ENCODE assay signal across 8 cellular contexts in the genomic region with DNA sequence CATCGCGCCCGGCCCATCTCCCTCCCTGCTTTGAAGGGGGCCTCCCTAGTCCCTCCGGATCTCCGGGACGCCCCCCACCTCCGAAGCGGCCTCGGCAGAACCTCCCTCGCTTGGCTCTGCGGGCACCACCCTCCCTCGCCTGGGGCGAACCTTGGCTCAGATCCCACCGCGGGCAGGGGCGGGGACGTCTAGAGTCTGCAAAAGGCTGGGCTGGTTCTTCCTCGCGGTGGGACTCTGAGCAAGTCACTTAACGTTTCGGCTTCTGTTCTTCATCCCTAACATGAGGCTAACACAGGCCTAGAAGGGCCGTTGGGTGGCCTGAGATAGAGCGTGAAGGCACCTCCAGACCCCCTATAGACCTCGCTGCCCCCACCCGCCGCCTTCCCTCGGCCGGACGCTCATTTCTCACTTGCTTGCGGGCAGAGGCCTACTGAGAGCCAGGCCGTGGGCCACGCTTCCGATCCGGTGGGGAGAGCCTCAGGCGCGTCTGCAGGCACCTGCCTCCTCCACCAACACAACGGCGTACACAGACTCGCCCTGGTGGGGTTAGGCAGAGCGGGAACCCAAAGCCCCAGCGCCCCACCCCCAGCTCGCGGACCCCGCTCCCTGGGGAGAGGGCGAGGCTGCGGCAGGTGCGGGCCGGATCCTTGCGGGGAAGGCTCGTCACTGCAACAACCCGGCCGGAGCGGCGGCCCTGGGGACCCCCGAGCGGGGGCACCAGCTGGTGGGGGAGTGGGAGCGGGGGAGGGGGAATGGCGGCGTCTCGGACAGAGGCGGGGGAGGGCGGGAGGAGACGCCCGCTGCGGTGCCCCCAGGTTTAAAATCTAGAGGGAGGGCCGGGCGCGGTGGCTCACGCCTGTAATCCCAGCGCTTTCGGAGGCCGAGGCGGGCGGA. TPM values are rescaled to one million over a fixed set of nuclear protein-coding genes. Genes with fewer than 3 reads are reported as not detected.
DNase-seq lines count a peak whose midpoint lies in the region; ATAC-seq, FAIRE-seq and TF ChIP-seq lines count a peak whose summit lies in the region.

No MANE protein-coding gene starts in this region.

- H3K4me3 ChIP-seq in A549 (peak overlapping the region; percentile 82), HEK293 (ENCODE audit: low read depth, low read length) (no peak overlapping the region), bronchial epithelial cell (ENCODE audit: low read depth, low read length) (peak overlapping the region; percentile 42)

- no peaks in the 10 kb centered on the region for H3K27me3 ChIP-seq in bronchial epithelial cell (ENCODE audit: control insufficient read depth, insufficient read depth, low read length)

- TF ChIP-seq RAD21 in A549 (conservative IDR thresholded peaks at IDR 0.05 in 1 of 2, IDR thresholded peaks at IDR 0.05 in 1 of 2), result no peak

- H3K9me3 ChIP-seq in A549 (no peaks in the 10 kb centered on the region), HEK293 (ENCODE audit: control insufficient read depth, insufficient read depth, low read depth, low read length) (no peaks in the 10 kb centered on the region)

- no peak for TF ChIP-seq EP300 in A549 (IDR thresholded peaks at IDR 0.05)

- POLR2A ChIA-PET in A549 (lab: Yijun Ruan, JAX), result interaction anchor here (0.5 to 4.2 kb wide), 10 partner anchors 12 to 233 kb away, joined by 3 to 29 read pairs (median 4); a partner anchor contains a TSS
- POLR2A ChIA-PET in HEK293 (lab: Yijun Ruan, JAX), result interaction anchor here (0.6 to 2.4 kb wide), 15 partner anchors 11 to 377 kb away, joined by 3 to 13 read pairs (median 3); a partner anchor contains a TSS

- H3K4me1 ChIP-seq in A549 (peaks cover 62% of the 10 kb centered on the region), HEK293 (ENCODE audit: control insufficient read depth, insufficient read depth, low read length) (peaks cover 6% of the 10 kb centered on the region; the same call in 1 of the 2 replicates)

- peak overlapping the region; percentile 96 for H3K4me2 ChIP-seq in A549

- peak; percentile 81 to 92 for DNase-seq in A549 (ENCODE audit: low read depth in 1 of 2, low spot score in 1 of 2)
- peak; percentile 67 for DNase-seq in bronchial epithelial cell (ENCODE audit: low read depth)
- peak; percentile 71 for DNase-seq in left kidney (ENCODE audit: low read depth, low spot score)
- peak; percentile 80 for DNase-seq in stimulated activated CD4-positive, alpha-beta T cell treated with anti-CD3 and anti-CD28 coated beads, Interleukin-4, amount 100 ng/mL, for 1 hour
- no peak for DNase-seq in GDM1 (lab: John Stamatoyannopoulos, UW)
- DNase-seq in COR-L47 (lab: John Stamatoyannopoulos, UW), result no peak

- H3K36me3 ChIP-seq in HEK293 (ENCODE audit: control insufficient read depth in 2 of 2, insufficient read depth in 1 of 2, low read length in 2 of 2) (peaks cover 2 to 18% of the 10 kb centered on the region in 2 experiments; a peak in 2 of 3 replicates), bronchial epithelial cell (ENCODE audit: control insufficient read depth, insufficient read depth, low read length) (peaks cover 14% of the 10 kb centered on the region)

- TF ChIP-seq POLR2A in A549 (IDR thresholded peaks at IDR 0.05; ENCODE audit: low read length), result peak; percentile 14; the same call in 1 of the 2 replicates

- H3K27ac ChIP-seq in A549 (peak overlapping the region; percentile 97), HEK293 (ENCODE audit: extremely low read depth, low read depth, low read length) (peak overlapping the region; percentile 24; the same call in 1 of the 2 replicates), VCaP (peak overlapping the region; percentile 94)

- 7% methylated on average over 34 of the region's 74 CpGs for WGBS in A549 (ENCODE audit: missing lambda C conversion rate)

- FAIRE-seq in A549 (lab: Jason Lieb, UNC), result no peak
- no peak for FAIRE-seq in bronchial epithelial cell (lab: Jason Lieb, UNC)

- ATAC-seq in A549, result peak; percentile 8 to 54; a peak in 5 of 6 replicates

- CTCF ChIA-PET in A549 (lab: Yijun Ruan, JAX), result interaction anchor here (0.6 to 5.4 kb wide), 10 partner anchors 8 to 218 kb away, joined by 3 to 27 read pairs (median 4); a partner anchor contains a TSS
- CTCF ChIA-PET in HEK293 (lab: Yijun Ruan, JAX), result interaction anchor here (0.7 to 1.0 kb wide), 2 partner anchors 121 to 469 kb away, joined by 4 read pairs; no protein-coding TSS in a partner anchor

- TF ChIP-seq CTCF in A549 (IDR thresholded peaks at IDR 0.05), result no peak
- no peak for TF ChIP-seq CTCF in HEK293 (tag by site-specific recombination; IDR thresholded peaks at IDR 0.05)
- no peak for TF ChIP-seq CTCF in VCaP (conservative IDR thresholded peaks at IDR 0.05)
- no peak for TF ChIP-seq CTCF in bronchial epithelial cell (IDR thresholded peaks at IDR 0.05; ENCODE audit: insufficient read depth, low read length, severe bottlenecking)

TF ChIP-seq in A549, 52 proteins besides CTCF, POLR2A, EP300 and RAD21 (continues in another document):
- TF ChIP-seq RNF2 (IDR thresholded peaks at IDR 0.05; ENCODE audit: borderline replicate concordance, low read depth) (peak; percentile 73; the same call in 1 of the 2 replicates), RFX5 (IDR thresholded peaks at IDR 0.05) (no peak), GATA3 (IDR thresholded peaks at IDR 0.05; ENCODE audit: borderline replicate concordance) (0 out of 2 replicates have a peak, but pooled peaks have one; percentile 9), TFCP2L1 (CRISPR knock-in tag; IDR thresholded peaks at IDR 0.05) (0 out of 2 replicates have a peak, but pooled peaks have one; percentile 6), CHD4 (IDR thresholded peaks at IDR 0.05; ENCODE audit: borderline replicate concordance) (peak; percentile 18), KDM1A (IDR thresholded peaks at IDR 0.05; ENCODE audit: low read depth) (peak; percentile 18; the same call in 1 of the 2 replicates), PHF8 (IDR thresholded peaks at IDR 0.05; ENCODE audit: borderline replicate concordance, low read depth) (peak; percentile 20; the same call in 1 of the 2 replicates)
- TF ChIP-seq, protein P1, sequence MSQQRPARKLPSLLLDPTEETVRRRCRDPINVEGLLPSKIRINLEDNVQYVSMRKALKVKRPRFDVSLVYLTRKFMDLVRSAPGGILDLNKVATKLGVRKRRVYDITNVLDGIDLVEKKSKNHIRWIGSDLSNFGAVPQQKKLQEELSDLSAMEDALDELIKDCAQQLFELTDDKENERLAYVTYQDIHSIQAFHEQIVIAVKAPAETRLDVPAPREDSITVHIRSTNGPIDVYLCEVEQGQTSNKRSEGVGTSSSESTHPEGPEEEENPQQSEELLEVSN (IDR thresholded peaks at IDR 0.05; ENCODE audit: borderline replicate concordance, low read depth), result peak; percentile 82

TF ChIP-seq in HEK293, 187 proteins besides CTCF, POLR2A, EP300 and RAD21 (continues in another document):
- TF ChIP-seq ZBTB21 (tag by site-specific recombination; IDR thresholded peaks at IDR 0.05) (no peak), ZNF132 (tag by site-specific recombination; IDR thresholded peaks at IDR 0.05; ENCODE audit: borderline replicate concordance) (no peak), SP2 (tag by site-specific recombination; IDR thresholded peaks at IDR 0.05) (peak; percentile 42), ZNF529 (tag by site-specific recombination; IDR thresholded peaks at IDR 0.05; ENCODE audit: insufficient replicate concordance) (no peak), KLF1 (tag by site-specific recombination; IDR thresholded peaks at IDR 0.05) (peak; percentile 68), ZNF10 (tag by site-specific recombination; IDR thresholded peaks at IDR 0.05) (0 out of 2 replicates have a peak, but pooled peaks have one; percentile 44), ZNF274 (IDR thresholded peaks at IDR 0.05; ENCODE audit: low read length) (no peak), ZNF274 (tag by site-specific recombination; IDR thresholded peaks at IDR 0.05; ENCODE audit: borderline replicate concordance) (no peak), ZNF600 (tag by site-specific recombination; IDR thresholded peaks at IDR 0.05) (peak; percentile 94), ZFHX2 (tag by site-specific recombination; conservative IDR thresholded peaks at IDR 0.05) (no peak), ZNF335 (tag by site-specific recombination; conservative IDR thresholded peaks at IDR 0.05) (no peak)

RNA-seq across cellular contexts. Expression of a gene that starts 5.4 kb away (rescaled TPM):
- polyA plus RNA-seq in A549 (2011; rRNA removed) (101 and 108 TPM in 2 replicates), A549 (2017; fragmentation: RNase III; extraction: RNeasy Plus Mini Kit Qiagen cat#74134 plus additional on column Dnase treatment) (120 to 127 TPM (median 123 TPM) in 3 replicates)
- polyA plus RNA-seq in A549 (2012; cell fraction: cytosol; rRNA removed), result 137 and 142 TPM in 2 replicates
- polyA plus RNA-seq in A549 (2012; cell fraction: nucleus; rRNA removed), result 175 and 218 TPM in 2 replicates
- polyA minus RNA-seq in A549 (2011; rRNA and poly(A)+ RNA removed), result 357 and 380 TPM in 2 replicates
- total RNA-seq in bronchial epithelial cell, result 80.3 and 90.5 TPM in 2 replicates

RNA-seq across cellular contexts. Expression of a gene that starts 29.4 kb away (rescaled TPM):
- 30.8 and 41.8 TPM in 2 replicates for polyA plus RNA-seq in A549 (2011; rRNA removed)
- polyA plus RNA-seq in A549 (2012; cell fraction: cytosol; rRNA removed), result 22.4 and 26.4 TPM in 2 replicates
- polyA plus RNA-seq in A549 (2012; cell fraction: nucleus; rRNA removed), result 41.4 and 43.0 TPM in 2 replicates
- polyA plus RNA-seq in A549 (2017; fragmentation: RNase III; extraction: RNeasy Plus Mini Kit Qiagen cat#74134 plus additional on column Dnase treatment), result 23.6 to 24.5 TPM (median 24.3 TPM) in 3 replicates
- polyA minus RNA-seq in A549 (2011; rRNA and poly(A)+ RNA removed), result 58.4 and 65.5 TPM in 2 replicates
- total RNA-seq in bronchial epithelial cell, result 20.1 and 31.6 TPM in 2 replicates

RNA-seq across cellular contexts. Expression of a gene that starts 31.0 kb away (rescaled TPM):
- polyA plus RNA-seq in A549 (2011; rRNA removed), result 117 and 124 TPM in 2 replicates
- 53.5 and 59.6 TPM in 2 replicates for polyA plus RNA-seq in A549 (2012; cell fraction: cytosol; rRNA removed)
- 16.5 and 24.4 TPM in 2 replicates for polyA plus RNA-seq in A549 (2012; cell fraction: nucleus; rRNA removed)
- polyA plus RNA-seq in A549 (2017; fragmentation: RNase III; extraction: RNeasy Plus Mini Kit Qiagen cat#74134 plus additional on column Dnase treatment), result 73.1 to 76.5 TPM (median 75.1 TPM) in 3 replicates
- polyA minus RNA-seq in A549 (2011; rRNA and poly(A)+ RNA removed), result 59.6 and 77.1 TPM in 2 replicates
- total RNA-seq in bronchial epithelial cell, result 131 and 152 TPM in 2 replicates

Comparison
In these comparisons a context has a peak if more than half of its experiments do, and no peak if none do; other contexts are left out.
1. DNase-seq: peak in A549 (2 of 2), bronchial epithelial cell (single experiment), left kidney (single experiment) and stimulated activated CD4-positive, alpha-beta T cell treated with anti-CD3 and anti-CD28 coated beads, Interleukin-4, amount 100 ng/mL, for 1 hour (single experiment); none in GDM1 (single experiment) and COR-L47 (single experiment).
2. H3K27ac ChIP-seq: peak in every context shown above with its lines; median percentile 97 in A549; 94 in VCaP; 24 in HEK293.